10 cellular contexts compared by ENCODE assay signal in the genomic region with DNA sequence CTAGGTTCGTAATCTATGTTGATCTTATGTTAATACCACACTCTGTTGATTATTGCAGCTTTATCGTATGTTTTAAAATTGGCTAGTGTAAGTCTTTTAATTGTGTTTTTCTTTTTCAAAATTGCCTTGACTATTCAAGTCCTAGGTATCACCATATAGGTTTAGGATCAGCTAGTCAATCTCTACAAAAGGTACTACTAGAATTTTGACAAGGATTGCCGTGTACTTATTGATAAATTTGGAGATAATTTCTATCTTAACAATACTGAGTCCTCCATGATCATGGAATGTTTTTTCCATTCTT.
DNase-seq lines count a peak whose midpoint lies in the region; ATAC-seq and TF ChIP-seq lines count a peak whose summit lies in the region.
"Had no signal": no experiment of that assay in that cellular context is flagged by ENCODE, and none has a peak within 500 bp of the region (broad histone marks: within the 10 kb centered on the region; RNA-seq: fewer than 3 reads in every experiment).

No MANE protein-coding gene starts in this region.

- H3K27me3 ChIP-seq in kidney epithelial cell (ENCODE audit: control insufficient read depth, insufficient read depth, low read length) (no peaks in the 10 kb centered on the region), subcutaneous abdominal adipose tissue (ENCODE audit: control insufficient read depth in 5 of 5, insufficient read depth in 4 of 5, low read length in 5 of 5) (no peaks in the 10 kb centered on the region), foreskin keratinocyte (peaks cover 35% of the 10 kb centered on the region)

- no peak for TF ChIP-seq CTCF in kidney epithelial cell (IDR thresholded peaks at IDR 0.05; ENCODE audit: insufficient read depth, low read length, poor library complexity, severe bottlenecking)
- TF ChIP-seq CTCF in foreskin keratinocyte (conservative IDR thresholded peaks at IDR 0.05) = no peak

- H3K27ac Mint-ChIP-seq in activated CD4-positive, alpha-beta T cell treated with anti-CD3 and anti-CD28 coated beads for 36 hours = peak overlapping the region; percentile 65
- H3K27ac Mint-ChIP-seq in activated naive CD8-positive, alpha-beta T cell treated with anti-CD3 and anti-CD28 coated beads for 36 hours = no peak overlapping the region

- no peaks in the 10 kb centered on the region for H3K36me3 Mint-ChIP-seq in activated CD4-positive, alpha-beta T cell treated with anti-CD3 and anti-CD28 coated beads for 36 hours (ENCODE audit: low read depth)
- no peaks in the 10 kb centered on the region for H3K36me3 Mint-ChIP-seq in activated naive CD8-positive, alpha-beta T cell treated with anti-CD3 and anti-CD28 coated beads for 36 hours

- peak overlapping the region; percentile 74 for H3K4me3 Mint-ChIP-seq in activated CD4-positive, alpha-beta T cell treated with anti-CD3 and anti-CD28 coated beads for 36 hours
- peak overlapping the region; percentile 81 for H3K4me3 Mint-ChIP-seq in activated naive CD8-positive, alpha-beta T cell treated with anti-CD3 and anti-CD28 coated beads for 36 hours

- DNase-seq in activated CD4-positive, alpha-beta T cell treated with anti-CD3 and anti-CD28 coated beads for 36 hours = no peak
- DNase-seq in activated CD4-positive, alpha-beta T cell treated with anti-CD3 and anti-CD28 coated beads, Interleukin-2, amount 50 U/mL, for 4 hours = no peak
- no peak for DNase-seq in activated naive CD8-positive, alpha-beta T cell treated with anti-CD3 and anti-CD28 coated beads for 36 hours
- DNase-seq in kidney epithelial cell (ENCODE audit: low read depth) (no peak), kidney glomerular epithelial cell (lab: John Stamatoyannopoulos, UW) (no peak), foreskin keratinocyte (no peak)
- DNase-seq: activated CD4-positive, alpha-beta T cell treated with anti-CD3 and anti-CD28 coated beads for 1 hour; AML-193 had no signal

- peak overlapping the region in 1 of 5 donors; percentile 20 for H3K9ac ChIP-seq in subcutaneous abdominal adipose tissue (ENCODE audit: low read length in 5 of 5)

- peaks cover 59% of the 10 kb centered on the region for H3K27me3 Mint-ChIP-seq in activated CD4-positive, alpha-beta T cell treated with anti-CD3 and anti-CD28 coated beads for 36 hours
- peaks cover 76% of the 10 kb centered on the region for H3K27me3 Mint-ChIP-seq in activated naive CD8-positive, alpha-beta T cell treated with anti-CD3 and anti-CD28 coated beads for 36 hours

- H3K36me3 ChIP-seq in kidney epithelial cell (ENCODE audit: control insufficient read depth, insufficient read depth, low read length) = no peaks in the 10 kb centered on the region
- H3K36me3 ChIP-seq in subcutaneous abdominal adipose tissue (ENCODE audit: control insufficient read depth in 5 of 5, insufficient read depth in 5 of 5, low read length in 5 of 5) = no peaks in the 10 kb centered on the region

- peak; percentile 9 for ATAC-seq in activated CD4-positive, alpha-beta T cell treated with anti-CD3 and anti-CD28 coated beads for 36 hours
- ATAC-seq in GM19463 (IDR thresholded peaks at IDR 0.05; ENCODE audit: unreplicated experiment) (no peak), foreskin keratinocyte (no peak)

- intact Hi-C loops in activated CD4-positive, alpha-beta T cell treated with anti-CD3 and anti-CD28 coated beads for 36 hours (cut with DNase I, micrococcal nuclease) = loop anchor here in 1 of 2 experiments (1.0 to 5.0 kb wide), 2 partner anchors 45 to 53 kb away; no protein-coding TSS in a partner anchor

- H3K4me1 ChIP-seq in subcutaneous abdominal adipose tissue (ENCODE audit: control insufficient read depth in 5 of 5, insufficient read depth in 5 of 5, low read length in 5 of 5) (peaks cover 0 to 10% (median 6%) of the 10 kb centered on the region in 5 donors), foreskin keratinocyte (peaks cover 12% of the 10 kb centered on the region)

- POLR2A ChIA-PET in activated CD4-positive, alpha-beta T cell treated with anti-CD3 and anti-CD28 coated beads for 36 hours (lab: Charles Lee) = no interaction called here

- CTCF ChIA-PET in activated CD4-positive, alpha-beta T cell treated with anti-CD3 and anti-CD28 coated beads for 36 hours (lab: Charles Lee) = interaction anchor here (1.5 to 2.1 kb wide), 2 partner anchors 44 to 53 kb away, joined by 4 to 10 read pairs; no protein-coding TSS in a partner anchor

- peak overlapping the region; percentile 60 for H3K27ac ChIP-seq in subcutaneous abdominal adipose tissue (ENCODE audit: low read depth, low read length)
- H3K27ac ChIP-seq in foreskin keratinocyte = no peak overlapping the region

- peaks cover 6% of the 10 kb centered on the region for H3K4me1 Mint-ChIP-seq in activated CD4-positive, alpha-beta T cell treated with anti-CD3 and anti-CD28 coated beads for 36 hours
- H3K4me1 Mint-ChIP-seq in activated naive CD8-positive, alpha-beta T cell treated with anti-CD3 and anti-CD28 coated beads for 36 hours = peaks cover 9% of the 10 kb centered on the region

- no peaks in the 10 kb centered on the region for H3K9me3 Mint-ChIP-seq in activated CD4-positive, alpha-beta T cell treated with anti-CD3 and anti-CD28 coated beads for 36 hours (ENCODE audit: low read depth)
- no peaks in the 10 kb centered on the region for H3K9me3 Mint-ChIP-seq in activated naive CD8-positive, alpha-beta T cell treated with anti-CD3 and anti-CD28 coated beads for 36 hours

- no peaks in the 10 kb centered on the region for H3K9me3 ChIP-seq in subcutaneous abdominal adipose tissue (ENCODE audit: control insufficient read depth in 5 of 5, low read length in 5 of 5)

- H3K4me3 ChIP-seq in kidney epithelial cell (ENCODE audit: low read depth, low read length) (peak overlapping the region; percentile 42), subcutaneous abdominal adipose tissue (ENCODE audit: low read depth in 1 of 5, low read length in 5 of 5) (peak overlapping the region; percentile 19 to 68 (median 54))
